Comparison of ENCODE assay signal across 11 cellular contexts in the genomic region with DNA sequence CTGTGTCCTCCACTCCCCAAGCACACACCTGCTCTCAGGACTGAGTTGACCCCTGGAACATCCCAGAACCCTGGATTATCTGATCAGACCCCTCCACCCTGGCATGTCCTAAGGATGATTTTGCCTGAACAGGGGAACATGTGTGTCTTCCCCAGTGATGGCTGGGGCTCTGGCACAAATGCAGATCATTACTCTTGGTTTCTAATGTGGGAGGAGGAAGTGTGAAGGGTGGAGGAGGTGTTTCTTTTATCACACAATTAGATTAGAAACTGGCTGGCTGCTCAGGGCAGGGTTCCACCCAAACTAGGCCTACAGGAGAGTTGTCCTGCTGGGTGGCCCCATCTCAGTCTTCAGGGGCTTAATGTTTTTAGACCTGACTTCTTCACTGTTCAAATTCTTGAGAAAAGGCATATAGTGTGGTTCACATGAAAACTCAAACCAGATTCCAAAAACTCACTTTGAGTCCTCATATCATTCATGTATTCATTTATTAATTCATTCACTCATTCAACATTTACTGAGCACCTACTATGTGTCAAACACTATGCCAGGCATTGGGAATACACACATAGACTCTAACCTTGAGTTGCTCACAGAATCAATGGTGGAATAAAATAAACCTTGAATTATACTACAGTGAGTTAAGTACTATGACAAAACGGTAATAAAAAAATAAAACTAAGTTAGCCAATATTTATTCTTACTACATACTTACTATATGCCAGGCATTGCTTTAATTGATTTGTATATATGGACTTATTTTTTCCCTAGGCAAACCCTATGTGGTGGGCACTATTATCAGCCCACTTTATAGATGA.
DNase-seq lines count a peak whose midpoint lies in the region; ATAC-seq and TF ChIP-seq lines count a peak whose summit lies in the region.
"Had no signal": no experiment of that assay in that cellular context is flagged by ENCODE, and none has a peak within 500 bp of the region (broad histone marks: within the 10 kb centered on the region; RNA-seq: fewer than 3 reads in every experiment).

No MANE protein-coding gene starts in this region.

- H3K27me3 ChIP-seq in transverse colon (no peaks in the 10 kb centered on the region), tibial artery (no peaks in the 10 kb centered on the region), SK-N-SH (ENCODE audit: insufficient read depth) (no peaks in the 10 kb centered on the region), Peyer's patch (no peaks in the 10 kb centered on the region)
- H3K27me3 ChIP-seq: ovary had no signal

- H3K4me1 Mint-ChIP-seq in immature natural killer cell = peaks cover 56 to 64% of the 10 kb centered on the region in 2 donors

- in situ Hi-C loops in transverse colon (cut with MboI; ENCODE audit: low pct_ligation_motif_present in 1 of 4, low pct_unique_long_range_greater_than_20kb in 1 of 4, low sequenced_read_pairs in 3 of 4) = no loop called here

- H3K9me3 Mint-ChIP-seq in immature natural killer cell = no peaks in the 10 kb centered on the region

- TF ChIP-seq POLR2A in transverse colon (IDR thresholded peaks at IDR 0.05) (no peak), Peyer's patch (IDR thresholded peaks at IDR 0.05) (no peak)

- POLR2A ChIA-PET in SK-N-SH (lab: Yijun Ruan, JAX) = no interaction called here

- peak overlapping the region; percentile 62 to 84 (median 74) for H3K4me3 Mint-ChIP-seq in immature natural killer cell

- intact Hi-C loops in transverse colon (cut with DNase I; ENCODE audit: low total_unique reads) = no loop called here
- intact Hi-C loops in tibial artery (cut with DNase I; ENCODE audit: low total_unique reads) = no loop called here

- H3K9me2 ChIP-seq in SK-N-SH = no peaks in the 10 kb centered on the region

- H3K9ac ChIP-seq in SK-N-SH = no peak overlapping the region

- WGBS in transverse colon (ENCODE audit: low coverage in 1 of 2), 2 donors = 40 to 60% methylated on average over 1 of the region's 1 CpG
- 98% methylated on average over 1 of the region's 1 CpG for WGBS in SK-N-SH (ENCODE audit: low lambda C conversion rate)

- no peaks in the 10 kb centered on the region for H3K79me2 ChIP-seq in SK-N-SH (ENCODE audit: insufficient read depth)

- H4K20me1 ChIP-seq in SK-N-SH (ENCODE audit: insufficient read depth) = no peaks in the 10 kb centered on the region

- peak overlapping the region; percentile 80 to 90 (median 89) for H3K27ac Mint-ChIP-seq in immature natural killer cell

- H2AFZ ChIP-seq in SK-N-SH (ENCODE audit: low read depth) = no peak overlapping the region

- peaks cover 0 to 23% (median 5%) of the 10 kb centered on the region in 4 donors for H3K4me1 ChIP-seq in transverse colon
- peaks cover 0 to 20% (median 9%) of the 10 kb centered on the region in 4 donors for H3K4me1 ChIP-seq in tibial artery
- peaks cover 2 to 7% of the 10 kb centered on the region in 2 experiments; a peak in 2 of 4 replicates for H3K4me1 ChIP-seq in SK-N-SH (ENCODE audit: control insufficient read depth in 1 of 2, insufficient read depth in 2 of 2, low read depth in 1 of 2, low read length in 1 of 2)
- peaks cover 0 to 18% (median 3%) of the 10 kb centered on the region in 4 donors for H3K4me1 ChIP-seq in Peyer's patch

- peaks cover 0 to 4% (median 0%) of the 10 kb centered on the region in 3 donors for H3K36me3 Mint-ChIP-seq in immature natural killer cell

- CTCF ChIA-PET in SK-N-SH (lab: Yijun Ruan, JAX) = no interaction called here

- peaks cover 0 to 4% (median 2%) of the 10 kb centered on the region in 3 donors for H3K27me3 Mint-ChIP-seq in immature natural killer cell (ENCODE audit: low read depth in 3 of 3)

- no peak for TF ChIP-seq CTCF in transverse colon (IDR thresholded peaks at IDR 0.05)
- TF ChIP-seq CTCF in tibial artery (IDR thresholded peaks at IDR 0.05) = no peak
- no peak for TF ChIP-seq CTCF in SK-N-SH (IDR thresholded peaks at IDR 0.05)
- no peak for TF ChIP-seq CTCF in Peyer's patch (IDR thresholded peaks at IDR 0.05)

- H3F3A ChIP-seq in SK-N-SH (replicated peaks; ENCODE audit: insufficient read depth) = no peaks in the 10 kb centered on the region

- no peaks in the 10 kb centered on the region for H3K9me3 ChIP-seq in transverse colon
- H3K9me3 ChIP-seq in tibial artery = no peaks in the 10 kb centered on the region
- no peaks in the 10 kb centered on the region for H3K9me3 ChIP-seq in SK-N-SH
- no peaks in the 10 kb centered on the region for H3K9me3 ChIP-seq in Peyer's patch
- H3K9me3 ChIP-seq: ovary had no signal

- no peak for TF ChIP-seq RAD21 in SK-N-SH (IDR thresholded peaks at IDR 0.05; ENCODE audit: low read length)

- TF ChIP-seq EP300 in transverse colon (IDR thresholded peaks at IDR 0.05; ENCODE audit: low read depth) (no peak), SK-N-SH (IDR thresholded peaks at IDR 0.05; ENCODE audit: borderline replicate concordance in 1 of 2, low read depth in 1 of 2, low read length in 1 of 2) (no peak)

- no peak overlapping the region for H3K4me2 ChIP-seq in SK-N-SH

- H3K36me3 ChIP-seq in transverse colon (no peaks in the 10 kb centered on the region), tibial artery (no peaks in the 10 kb centered on the region), SK-N-SH (replicated peaks in 1 of 2; ENCODE audit: control insufficient read depth in 1 of 2, insufficient read depth in 2 of 2, low read length in 1 of 2) (no peaks in the 10 kb centered on the region), Peyer's patch (no peaks in the 10 kb centered on the region)
- H3K36me3 ChIP-seq: ovary had no signal

- peak; percentile 21 to 30 (median 24) for DNase-seq in immature natural killer cell
- DNase-seq in transverse colon = no peak
- DNase-seq in tibial artery = no peak
- no peak for DNase-seq in SK-N-SH
- DNase-seq in Peyer's patch = no peak
- DNase-seq: activated effector memory CD4-positive, alpha-beta T cell treated with anti-CD3 and anti-CD28 coated beads, Interleukin-2, amount 50 U/mL, for 16 hours; NCI-H187 treated with DMSO at 0.1 percent for 48 hours; ovary had no signal

- ATAC-seq in GM18502 (IDR thresholded peaks at IDR 0.05; ENCODE audit: poor library complexity, unreplicated experiment) (peak; percentile 53), GM21381 (IDR thresholded peaks at IDR 0.05; ENCODE audit: unreplicated experiment) (peak; percentile 54), HG03432 (IDR thresholded peaks at IDR 0.05; ENCODE audit: unreplicated experiment) (peak; percentile 62)

- H3K4me3 ChIP-seq in transverse colon (no peak overlapping the region), tibial artery (no peak overlapping the region), SK-N-SH (ENCODE audit: low read depth in 2 of 2, low read length in 1 of 2) (no peak overlapping the region), Peyer's patch (no peak overlapping the region)
- H3K4me3 ChIP-seq: ovary had no signal

- H3K27ac ChIP-seq in transverse colon (no peak overlapping the region), tibial artery (no peak overlapping the region), SK-N-SH (ENCODE audit: low read depth in 2 of 2, low read length in 1 of 2) (no peak overlapping the region), Peyer's patch (no peak overlapping the region)

TF ChIP-seq in SK-N-SH, 30 proteins besides CTCF, POLR2A, EP300 and RAD21 (continues in another document):
- TF ChIP-seq TCF12 (IDR thresholded peaks at IDR 0.05) (no peak), ELF1 (IDR thresholded peaks at IDR 0.05) (no peak), RFX5 (IDR thresholded peaks at IDR 0.05; ENCODE audit: low read length) (no peak), MXI1 (IDR thresholded peaks at IDR 0.05; ENCODE audit: low read depth, low read length) (no peak), REST (IDR thresholded peaks at IDR 0.05; ENCODE audit: low read depth, low read length) (no peak), SMC3 (IDR thresholded peaks at IDR 0.05; ENCODE audit: low read depth, low read length) (no peak), JUND (IDR thresholded peaks at IDR 0.05) (no peak), USF1 (IDR thresholded peaks at IDR 0.05; ENCODE audit: borderline replicate concordance, low read depth) (no peak)

Comparison
In these comparisons a context has a peak if more than half of its experiments do, and no peak if none do; other contexts are left out.
1. DNase-seq: peak in immature natural killer cell (3 of 3); none in transverse colon (single experiment), tibial artery (0 of 2), SK-N-SH (single experiment) and Peyer's patch (0 of 3).
2. Peak in every context shown above with its lines, with median percentiles within 50 percentile points of each other: ATAC-seq.